In the genomic region with DNA sequence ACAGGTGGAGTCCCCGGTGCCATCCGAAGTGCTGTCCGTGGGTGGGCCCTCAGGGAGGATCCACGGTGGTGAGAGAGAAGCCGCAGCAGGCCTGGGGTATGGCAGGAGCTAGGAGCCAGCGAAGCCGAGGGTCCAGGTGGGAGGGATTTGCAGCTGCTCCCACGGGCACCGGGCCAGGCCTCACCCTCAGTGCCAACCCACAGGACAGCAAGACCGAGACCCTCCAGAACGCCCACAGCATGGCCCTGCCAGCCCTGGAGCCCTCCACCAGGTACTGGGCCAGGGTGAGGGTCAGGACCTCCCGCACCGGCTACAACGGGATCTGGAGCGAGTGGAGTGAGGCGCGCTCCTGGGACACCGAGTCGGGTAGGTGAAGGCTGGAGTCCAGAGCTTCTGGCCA, we compare ENCODE assay signal across 20 cellular contexts. TPM values are rescaled to one million over a fixed set of nuclear protein-coding genes. Genes with fewer than 3 reads are reported as not detected.
"Had no signal": no experiment of that assay in that cellular context is flagged by ENCODE, and none has a peak within 500 bp of the region (broad histone marks: within the 10 kb centered on the region; RNA-seq: fewer than 3 reads in every experiment).

No MANE protein-coding gene starts in this region.

- H3K4me3 Mint-ChIP-seq: natural killer cell, neural crest cell had no signal

- H3K36me3 Mint-ChIP-seq: natural killer cell had no signal

- FAIRE-seq: islet of Langerhans had no signal

- H3K4me1 ChIP-seq: esophagus muscularis mucosa, gastrocnemius medialis, right atrium auricular region, sigmoid colon, suprapubic skin, thyroid gland, upper lobe of right lung had no signal

- H3K9me3 Mint-ChIP-seq: natural killer cell, neural crest cell had no signal

- H3K27ac ChIP-seq: epithelial cell of prostate, esophagus muscularis mucosa, gastrocnemius medialis, heart right ventricle, ovary, right atrium auricular region, sigmoid colon, skin epidermis, suprapubic skin, thyroid gland, upper lobe of right lung had no signal

- DNase-seq: effector memory CD4-positive, alpha-beta T cell; gastrocnemius medialis; heart right ventricle; hypothalamus; natural killer cell; nucleus accumbens; ovary; sigmoid colon; stimulated activated naive CD4-positive, alpha-beta T cell treated with Interleukin-2 at 50 U/mL for 16 hours; thyroid gland; upper lobe of right lung had no signal

- H3K27ac Mint-ChIP-seq: natural killer cell had no signal

- H3K36me3 ChIP-seq: gastrocnemius medialis, ovary, right atrium auricular region, sigmoid colon, thyroid gland had no signal

- H3K4me3 ChIP-seq: esophagus muscularis mucosa, gastrocnemius medialis, heart right ventricle, ovary, right atrium auricular region, sigmoid colon, skin epidermis, suprapubic skin, thyroid gland, upper lobe of right lung had no signal

- H3K9me3 ChIP-seq: esophagus muscularis mucosa, gastrocnemius medialis, heart right ventricle, ovary, right atrium auricular region, sigmoid colon, suprapubic skin, thyroid gland, upper lobe of right lung had no signal

RNA-seq across cellular contexts. Expression of gene CSF2RB, which starts 20.2 kb away (rescaled TPM):
- total RNA-seq: mammary epithelial cell, myocyte, neural crest cell had no signal
- polyA plus RNA-seq: mammary epithelial cell had no signal
